Comparison of ENCODE assay signal across 11 cellular contexts in genomic region chr2:236538242-236538641, GRCh38. TPM values are rescaled to one million over a fixed set of nuclear protein-coding genes. Genes with fewer than 3 reads are reported as not detected.
DNase-seq lines count a peak whose midpoint lies in the region; ATAC-seq, FAIRE-seq and TF ChIP-seq lines count a peak whose summit lies in the region.
"Had no signal": no experiment of that assay in that cellular context is flagged by ENCODE, and none has a peak within 500 bp of the region (broad histone marks: within the 10 kb centered on the region; RNA-seq: fewer than 3 reads in every experiment).

No MANE protein-coding gene starts in this region.

- H3K27ac ChIP-seq in thoracic aorta (no peak overlapping the region), pancreas (no peak overlapping the region)

- peaks cover 17% of the 10 kb centered on the region for H3K36me3 Mint-ChIP-seq in activated T-cell treated with anti-CD3 and anti-CD28 coated beads, Interleukin-2, amount 50 U/mL, for 4 hours (ENCODE audit: insufficient read depth)
- H3K36me3 Mint-ChIP-seq in activated naive CD4-positive, alpha-beta T cell treated with anti-CD3 and anti-CD28 coated beads, Interleukin-2, amount 50 U/mL, for 72 hours: peaks cover 30 to 36% of the 10 kb centered on the region in 2 donors

- no peaks in the 10 kb centered on the region for H3K27me3 ChIP-seq in thoracic aorta (replicated peaks; ENCODE audit: insufficient read depth)
- no peaks in the 10 kb centered on the region for H3K27me3 ChIP-seq in pancreas

- H3K4me3 ChIP-seq in thoracic aorta (peak overlapping the region; percentile 22), pancreas (no peak overlapping the region)

- intact Hi-C loops in pancreas (cut with DNase I): no loop called here

- WGBS in pancreas, 2 donors: 70 to 78% methylated on average over 5 of the region's 5 CpGs

- no peaks in the 10 kb centered on the region for H3K36me3 ChIP-seq in thoracic aorta
- H3K36me3 ChIP-seq in pancreas: no peaks in the 10 kb centered on the region

- H3K27ac Mint-ChIP-seq in activated naive CD4-positive, alpha-beta T cell treated with anti-CD3 and anti-CD28 coated beads, Interleukin-2, amount 50 U/mL, for 72 hours: peak overlapping the region; percentile 62 to 90

- peaks cover 73% of the 10 kb centered on the region for H3K4me1 Mint-ChIP-seq in activated T-cell treated with anti-CD3 and anti-CD28 coated beads, Interleukin-2, amount 50 U/mL, for 4 hours (ENCODE audit: low read depth)

- DNase-seq in activated T-cell treated with anti-CD3 and anti-CD28 coated beads, Interleukin-2, amount 50 U/mL, for 4 hours: no peak
- DNase-seq in activated T-cell treated with anti-CD3 and anti-CD28 coated beads for 4 hours (no peak), thoracic aorta (ENCODE audit: low spot score) (no peak), pancreas (no peak), GM19238 (ENCODE audit: insufficient read length, low spot score) (no peak)
- DNase-seq in activated naive CD4-positive, alpha-beta T cell treated with anti-CD3 and anti-CD28 coated beads, Interleukin-2, amount 50 U/mL, for 72 hours (ENCODE audit: low spot score in 2 of 2): peak in 1 of 2 donors; percentile 63
- DNase-seq: ACHN, KG1, mammary epithelial cell had no signal

- H3K9me3 ChIP-seq in thoracic aorta: no peaks in the 10 kb centered on the region
- no peaks in the 10 kb centered on the region for H3K9me3 ChIP-seq in pancreas

- FAIRE-seq in pancreas (lab: Jason Lieb, UNC): no peak

- TF ChIP-seq CTCF in thoracic aorta (IDR thresholded peaks at IDR 0.05) (no peak), pancreas (IDR thresholded peaks at IDR 0.05) (no peak)

- H3K4me3 Mint-ChIP-seq in activated T-cell treated with anti-CD3 and anti-CD28 coated beads, Interleukin-2, amount 50 U/mL, for 4 hours: peak overlapping the region; percentile 88

- H3K27me3 Mint-ChIP-seq in activated T-cell treated with anti-CD3 and anti-CD28 coated beads, Interleukin-2, amount 50 U/mL, for 4 hours (ENCODE audit: low read depth): no peaks in the 10 kb centered on the region

- ATAC-seq in activated T-cell treated with anti-CD3 and anti-CD28 coated beads, Interleukin-2, amount 50 U/mL, for 4 hours: peak; percentile 38 to 43
- ATAC-seq in HG03139 (IDR thresholded peaks at IDR 0.05; ENCODE audit: unreplicated experiment): peak; percentile 43
- ATAC-seq in activated naive CD4-positive, alpha-beta T cell treated with anti-CD3 and anti-CD28 coated beads, Interleukin-2, amount 50 U/mL, for 72 hours: peak; percentile 44 to 61
- no peak for ATAC-seq in thoracic aorta (ENCODE audit: insufficient number of reproducible peaks, low FRiP score, low read depth)
- ATAC-seq in pancreas: no peak
- ATAC-seq in GM21367 (IDR thresholded peaks at IDR 0.05; ENCODE audit: unreplicated experiment): no peak

- no peaks in the 10 kb centered on the region for H3K9me3 Mint-ChIP-seq in activated T-cell treated with anti-CD3 and anti-CD28 coated beads, Interleukin-2, amount 50 U/mL, for 4 hours
- H3K9me3 Mint-ChIP-seq in activated naive CD4-positive, alpha-beta T cell treated with anti-CD3 and anti-CD28 coated beads, Interleukin-2, amount 50 U/mL, for 72 hours: peaks cover 0 to 15% of the 10 kb centered on the region in 2 donors

- H3K4me1 ChIP-seq in thoracic aorta (ENCODE audit: control insufficient read depth in 1 of 2, low read depth in 2 of 2) (peaks cover 8 to 19% of the 10 kb centered on the region in 2 donors), pancreas (no peaks in the 10 kb centered on the region)

RNA-seq across cellular contexts. Expression of gene ACKR3, which starts 31.4 kb away (rescaled TPM):
- under 1 TPM; 0.16 to 0.73 (median 0.33) TPM for total RNA-seq in activated T-cell treated with anti-CD3 and anti-CD28 coated beads, Interleukin-2, amount 50 U/mL, for 4 hours
- total RNA-seq in activated naive CD4-positive, alpha-beta T cell treated with anti-CD3 and anti-CD28 coated beads, Interleukin-2, amount 50 U/mL, for 72 hours: 1 to 10 TPM in 1 of 2 donors, under 1 TPM in 1; 0.54 to 2.2 TPM
- total RNA-seq in thoracic aorta (10 to 100 TPM; 68.8 to 68.9 TPM), pancreas (10 to 100 TPM in 5 of 6 donors, 1 to 10 TPM in 1; 9.1 to 30.3 (median 15.6) TPM)
- polyA plus RNA-seq in pancreas: 10 to 100 TPM in 1 of 2 donors, 1 to 10 TPM in 1; 6.2 to 12.6 TPM

Comparison
In these comparisons a context has a peak if more than half of its experiments do, and no peak if none do; other contexts are left out.
1. ATAC-seq: peak in activated T-cell treated with anti-CD3 and anti-CD28 coated beads, Interleukin-2, amount 50 U/mL, for 4 hours (2 of 2), HG03139 (single experiment) and activated naive CD4-positive, alpha-beta T cell treated with anti-CD3 and anti-CD28 coated beads, Interleukin-2, amount 50 U/mL, for 72 hours (2 of 2); none in thoracic aorta (single experiment), pancreas (0 of 4) and GM21367 (single experiment).